Comparison of ENCODE assay signal across 10 cellular contexts in genomic region chr6:113654396-113654795, GRCh38.
A peak's percentile ranks its signal among the peaks of the same experiment; 100 is the strongest.
DNase-seq lines count a peak whose midpoint lies in the region; ATAC-seq, FAIRE-seq and TF ChIP-seq lines count a peak whose summit lies in the region.
"Had no signal": no experiment of that assay in that cellular context is flagged by ENCODE, and none has a peak within 500 bp of the region (broad histone marks: within the 10 kb centered on the region; RNA-seq: fewer than 3 reads in every experiment).

No MANE protein-coding gene starts in this region.

- DNase-seq in NCI-H446 (lab: John Stamatoyannopoulos, UW) (peak; percentile 15 to 68), epithelial cell of esophagus (ENCODE audit: low read depth) (peak; percentile 99), midbrain (lab: John Stamatoyannopoulos, UW) (peak; percentile 62), NCI-H2196 (lab: John Stamatoyannopoulos, UW; ENCODE audit: unreplicated experiment) (no peak), small intestine (no peak)
- DNase-seq: activated B cell treated with CpG ODN at 0.5 μM for 24 hours, cortex of kidney had no signal

- no peak for FAIRE-seq in small intestine (lab: Jason Lieb, UNC)

- H3K27me3 ChIP-seq in small intestine (ENCODE audit: control insufficient read depth in 2 of 2, insufficient read depth in 2 of 2, low read length in 2 of 2), result no peaks in the 10 kb centered on the region

- H3K27ac ChIP-seq in 22Rv1, result peak overlapping the region; percentile 29; the same call in 1 of the 2 replicates
- H3K27ac ChIP-seq in small intestine (ENCODE audit: low read depth in 1 of 2, low read length in 1 of 2), result no peak overlapping the region

- H3K4me1 ChIP-seq in small intestine (ENCODE audit: control insufficient read depth in 2 of 2, insufficient read depth in 1 of 2, low read depth in 1 of 2, low read length in 1 of 2), result peaks cover 0 to 2% of the 10 kb centered on the region in 2 donors

- ATAC-seq in HG03565 (IDR thresholded peaks at IDR 0.05; ENCODE audit: unreplicated experiment) (no peak), GM19324 (IDR thresholded peaks at IDR 0.05; ENCODE audit: low FRiP score, unreplicated experiment) (no peak)

- no peaks in the 10 kb centered on the region for H3K36me3 ChIP-seq in small intestine (ENCODE audit: control insufficient read depth in 2 of 2, insufficient read depth in 2 of 2, low read length in 2 of 2)

- TF ChIP-seq CTCF in 22Rv1 (IDR thresholded peaks at IDR 0.05) (no peak), epithelial cell of esophagus (IDR thresholded peaks at IDR 0.05; ENCODE audit: insufficient read depth, low read depth, low read length, missing control alignments) (no peak)

- H3K4me3 ChIP-seq in epithelial cell of esophagus (ENCODE audit: low read length), result no peak overlapping the region
- H3K4me3 ChIP-seq in small intestine (ENCODE audit: low read depth in 1 of 2, low read length in 2 of 2), result no peak overlapping the region

- no peaks in the 10 kb centered on the region for H3K9me3 ChIP-seq in small intestine (ENCODE audit: control insufficient read depth, low read depth)

Comparison
In these comparisons a context has a peak if more than half of its experiments do, and no peak if none do; other contexts are left out.
1. DNase-seq: peak in NCI-H446 (2 of 2), epithelial cell of esophagus (single experiment) and midbrain (single experiment); none in NCI-H2196 (single experiment) and small intestine (single experiment).